Comparison of ENCODE assay signal across 9 cellular contexts in genomic region chr19:45078390-45079062, GRCh38. TPM values are rescaled to one million over a fixed set of nuclear protein-coding genes. Genes with fewer than 3 reads are reported as not detected.
DNase-seq lines count a peak whose midpoint lies in the region; ATAC-seq, FAIRE-seq and TF ChIP-seq lines count a peak whose summit lies in the region.
"Had no signal": no experiment of that assay in that cellular context is flagged by ENCODE, and none has a peak within 500 bp of the region (broad histone marks: within the 10 kb centered on the region; RNA-seq: fewer than 3 reads in every experiment).

No MANE protein-coding gene starts in this region.

- no peak; a peak in 1 of 4 replicates for TF ChIP-seq POLR2A in HepG2 (IDR thresholded peaks at IDR 0.05; ENCODE audit: insufficient read depth in 1 of 2, low read depth in 2 of 2, low read length in 2 of 2)

- peaks cover 36% of the 10 kb centered on the region for H3K79me2 ChIP-seq in HepG2 (ENCODE audit: insufficient read depth, low read length)

- TF ChIP-seq RAD21 in HepG2 (CRISPR knock-in tag; IDR thresholded peaks at IDR 0.05): no peak

- CTCF ChIA-PET in HepG2 (lab: Yijun Ruan, JAX; ENCODE audit: low intra/inter-chr PET ratio, low total read pairs): no interaction called here

- no peaks in the 10 kb centered on the region for H4K20me1 ChIP-seq in HepG2 (ENCODE audit: insufficient read depth, low read length)

- TF ChIP-seq CTCF in HepG2 (CRISPR knock-in tag; IDR thresholded peaks at IDR 0.05) (no peak), tibial artery (IDR thresholded peaks at IDR 0.05) (no peak), mucosa of descending colon (IDR thresholded peaks at IDR 0.05) (no peak)

- intact Hi-C loops in HepG2 (cut with micrococcal nuclease; ENCODE audit: unreplicated experiment): loop anchor here (5.0 kb wide), 1 partner anchor 49 kb away; no protein-coding TSS in a partner anchor
- intact Hi-C loops in tibial artery (cut with DNase I; ENCODE audit: low total_unique reads): no loop called here
- intact Hi-C loops in mucosa of descending colon (cut with DNase I, micrococcal nuclease): no loop called here

- in situ Hi-C loops in HepG2 (cut with HindIII; ENCODE audit: extremely low pct_ligation_motif_present, low pct_unique_long_range_greater_than_20kb): no loop called here

- TF ChIP-seq EP300 in HepG2 (IDR thresholded peaks at IDR 0.05; ENCODE audit: low read depth in 2 of 2, low read length in 2 of 2): no peak
- TF ChIP-seq EP300 in HepG2 (CRISPR knock-in tag; IDR thresholded peaks at IDR 0.05; ENCODE audit: borderline replicate concordance): no peak

- peak overlapping the region; percentile 48 for H3K27ac ChIP-seq in HepG2 (ENCODE audit: extremely low read length, insufficient read depth, low read length)
- peak overlapping the region; percentile 70 to 71 for H3K27ac ChIP-seq in tibial artery

- no peak for DNase-seq in activated CD4-positive, CD25-positive, alpha-beta regulatory T cell treated with anti-CD3 and anti-CD28 coated beads, Interleukin-2, amount 50 U/mL, for 72 hours
- no peak for DNase-seq in adipocyte (ENCODE audit: low read depth)
- DNase-seq in HepG2 (ENCODE audit: low spot score): no peak
- DNase-seq in tibial artery: no peak
- no peak for DNase-seq in mucosa of descending colon
- no peak for DNase-seq in ecto neural progenitor cell (ENCODE audit: low spot score)

- peak overlapping the region; percentile 92 for H3K4me2 ChIP-seq in HepG2 (ENCODE audit: low read depth, low read length)

- 63% methylated on average over 8 of the region's 10 CpGs for WGBS in HepG2 (ENCODE audit: low lambda C conversion rate)

- H2AFZ ChIP-seq in HepG2 (ENCODE audit: low read length): peak overlapping the region; percentile 62

- peak overlapping the region; percentile 96 for H3K4me3 ChIP-seq in adipocyte (ENCODE audit: low read length)
- peak overlapping the region; percentile 40 to 95 (median 93) for H3K4me3 ChIP-seq in HepG2 (replicated peaks in 1 of 3; ENCODE audit: insufficient read depth in 1 of 3, low read depth in 2 of 3, low read length in 3 of 3)
- peak overlapping the region; percentile 70 to 93 for H3K4me3 ChIP-seq in tibial artery
- no peak overlapping the region for H3K4me3 ChIP-seq in mucosa of descending colon

- ATAC-seq in activated CD4-positive, CD25-positive, alpha-beta regulatory T cell treated with anti-CD3 and anti-CD28 coated beads, Interleukin-2, amount 50 U/mL, for 24 hours: peak; percentile 0
- ATAC-seq in HepG2 (no peak), GM21717 (IDR thresholded peaks at IDR 0.05; ENCODE audit: unreplicated experiment) (no peak), mucosa of descending colon (no peak)

- BruUV-seq in HepG2 (replicated peaks; lab: Mats Ljungman, UMichigan): no TSS peak

- FAIRE-seq in HepG2 (lab: Jason Lieb, UNC): no peak

- no peaks in the 10 kb centered on the region for H3K27me3 ChIP-seq in adipocyte (replicated peaks; ENCODE audit: control insufficient read depth, insufficient read depth, low read length)
- H3K27me3 ChIP-seq in HepG2 (ENCODE audit: control insufficient read depth in 1 of 2, insufficient read depth in 2 of 2, low read length in 2 of 2): no peaks in the 10 kb centered on the region; a peak in 1 of 5 replicates
- H3K27me3 ChIP-seq in tibial artery: no peaks in the 10 kb centered on the region

- POLR2A ChIA-PET in HepG2 (lab: Yijun Ruan, JAX): interaction anchor here (0.9 to 3.1 kb wide), 7 partner anchors 14 to 99 kb away, joined by 3 to 13 read pairs (median 10); partner anchors contain the start of genes CLASRP, PPP1R37 and TRAPPC6A

- H3K9me3 ChIP-seq in adipocyte (ENCODE audit: control insufficient read depth, low read length) (no peaks in the 10 kb centered on the region), HepG2 (ENCODE audit: low read length) (no peaks in the 10 kb centered on the region), tibial artery (no peaks in the 10 kb centered on the region), mucosa of descending colon (no peaks in the 10 kb centered on the region)

- H3K9ac ChIP-seq in adipocyte (ENCODE audit: low read length) (peak overlapping the region; percentile 93), HepG2 (ENCODE audit: insufficient read depth, low read depth, low read length) (peak overlapping the region; percentile 92)

- H3K4me1 ChIP-seq in adipocyte (ENCODE audit: control insufficient read depth, insufficient read depth, low read length) (peaks cover 15% of the 10 kb centered on the region), HepG2 (ENCODE audit: insufficient read depth, low read length) (peaks cover 52% of the 10 kb centered on the region), tibial artery (peaks cover 0 to 54% (median 29%) of the 10 kb centered on the region in 4 donors), mucosa of descending colon (ENCODE audit: low read depth) (peaks cover 23% of the 10 kb centered on the region)

- H3K36me3 ChIP-seq in adipocyte (ENCODE audit: control insufficient read depth, insufficient read depth, low read length, severe bottlenecking): peaks cover 9% of the 10 kb centered on the region
- H3K36me3 ChIP-seq in HepG2 (replicated peaks in 1 of 2; ENCODE audit: control insufficient read depth in 1 of 2, insufficient read depth in 2 of 2, low read length in 2 of 2): peaks cover 5 to 9% of the 10 kb centered on the region in 2 experiments; a peak in 4 of 5 replicates
- peaks cover 0 to 15% (median 7%) of the 10 kb centered on the region in 3 donors for H3K36me3 ChIP-seq in tibial artery
- no peaks in the 10 kb centered on the region for H3K36me3 ChIP-seq in mucosa of descending colon (ENCODE audit: low read depth)

RNA-seq across cellular contexts. Expression of gene GEMIN7, which starts 0.5 kb away (rescaled TPM):
- total RNA-seq in HepG2 (2016; rRNA removed; fragmentation: Illumina TruSeq; extraction: Trizol): 30.6 and 42.0 TPM in 2 replicates
- total RNA-seq in HepG2 (2016; cell fraction: cytosol; rRNA removed; fragmentation: Illumina TruSeq; extraction: Trizol; ENCODE audit: low read depth): 15.7 and 22.3 TPM in 2 replicates
- 34.9 and 39.3 TPM in 2 replicates for total RNA-seq in HepG2 (2016; cell fraction: insoluble cytoplasmic fraction; rRNA removed; fragmentation: Illumina TruSeq; extraction: Trizol)
- total RNA-seq in HepG2 (2016; cell fraction: membrane; rRNA removed; fragmentation: Illumina TruSeq; extraction: Trizol): 28.5 and 42.7 TPM in 2 replicates
- total RNA-seq in HepG2 (2016; cell fraction: nucleus; rRNA removed; fragmentation: Illumina TruSeq; extraction: Trizol): 13.0 and 14.5 TPM in 2 replicates
- polyA plus RNA-seq in HepG2 (2011; rRNA removed): 22.2 and 24.1 TPM in 2 replicates
- 22.8 and 32.6 TPM in 2 replicates for polyA plus RNA-seq in HepG2 (2011; cell fraction: cytosol; rRNA removed)
- 31.3 and 38.6 TPM in 2 replicates for polyA plus RNA-seq in HepG2 (2011; cell fraction: nucleus; rRNA removed)
- 22.7 and 23.7 TPM in 2 replicates for polyA plus RNA-seq in HepG2 (2012)
- polyA plus RNA-seq in HepG2 (2016; cell fraction: cytosol; fragmentation: Illumina TruSeq; extraction: Trizol; ENCODE audit: low read depth): 28.4 and 37.8 TPM in 2 replicates
- polyA plus RNA-seq in HepG2 (2016; cell fraction: insoluble cytoplasmic fraction; fragmentation: Illumina TruSeq; extraction: Trizol; ENCODE audit: low read depth): 62.1 and 65.3 TPM in 2 replicates
- 40.2 and 48.8 TPM in 2 replicates for polyA plus RNA-seq in HepG2 (2016; cell fraction: membrane; fragmentation: Illumina TruSeq; extraction: Trizol; ENCODE audit: low read depth)
- polyA plus RNA-seq in HepG2 (2016; cell fraction: nucleus; fragmentation: Illumina TruSeq; extraction: Trizol; ENCODE audit: insufficient read depth, low read depth): 33.1 and 40.0 TPM in 2 replicates
- 20.1 and 20.5 TPM in 2 replicates for polyA minus RNA-seq in HepG2 (2011; rRNA and poly(A)+ RNA removed; ENCODE audit: low replicate concordance)
- 12.5 and 19.8 TPM in 2 replicates for polyA minus RNA-seq in HepG2 (2011; cell fraction: cytosol; rRNA and poly(A)+ RNA removed)
- 7.9 and 9.2 TPM in 2 replicates for polyA minus RNA-seq in HepG2 (2011; cell fraction: nucleus; rRNA and poly(A)+ RNA removed)
- total RNA-seq in mucosa of descending colon: 10 to 100 TPM; 14.4 to 22.6 (median 21.8) TPM

RNA-seq across cellular contexts. Expression of gene ZNF296, which starts 2.2 kb away (rescaled TPM):
- total RNA-seq in HepG2 (2016; rRNA removed; fragmentation: Illumina TruSeq; extraction: Trizol) (0.62 and 0.63 TPM in 2 replicates), mucosa of descending colon (1 to 10 TPM; 2.8 to 5.0 (median 4.9) TPM)
- 0.71 and 0.97 TPM in 2 replicates for total RNA-seq in HepG2 (2016; cell fraction: cytosol; rRNA removed; fragmentation: Illumina TruSeq; extraction: Trizol; ENCODE audit: low read depth)
- total RNA-seq in HepG2 (2016; cell fraction: insoluble cytoplasmic fraction; rRNA removed; fragmentation: Illumina TruSeq; extraction: Trizol): 0.43 and 0.91 TPM in 2 replicates
- 1.4 and 1.9 TPM in 2 replicates for total RNA-seq in HepG2 (2016; cell fraction: membrane; rRNA removed; fragmentation: Illumina TruSeq; extraction: Trizol)
- total RNA-seq in HepG2 (2016; cell fraction: nucleus; rRNA removed; fragmentation: Illumina TruSeq; extraction: Trizol): 0.62 and 0.72 TPM in 2 replicates
- 0.26 and 0.39 TPM in 2 replicates for polyA plus RNA-seq in HepG2 (2011; rRNA removed)
- polyA plus RNA-seq in HepG2 (2011; cell fraction: cytosol; rRNA removed): 0.15 and 0.32 TPM in 2 replicates
- polyA plus RNA-seq in HepG2 (2011; cell fraction: nucleus; rRNA removed): 1.2 and 1.3 TPM in 2 replicates
- polyA plus RNA-seq in HepG2 (2012): 1.2 and 1.5 TPM in 2 replicates
- 1.3 TPM in 2 replicates for polyA plus RNA-seq in HepG2 (2016; cell fraction: cytosol; fragmentation: Illumina TruSeq; extraction: Trizol; ENCODE audit: low read depth)
- polyA plus RNA-seq in HepG2 (2016; cell fraction: insoluble cytoplasmic fraction; fragmentation: Illumina TruSeq; extraction: Trizol; ENCODE audit: low read depth): 2.2 and 2.9 TPM in 2 replicates
- 1.2 and 1.5 TPM in 2 replicates for polyA plus RNA-seq in HepG2 (2016; cell fraction: membrane; fragmentation: Illumina TruSeq; extraction: Trizol; ENCODE audit: low read depth)
- polyA plus RNA-seq in HepG2 (2016; cell fraction: nucleus; fragmentation: Illumina TruSeq; extraction: Trizol; ENCODE audit: insufficient read depth, low read depth): 2.3 and 4.7 TPM in 2 replicates
- 0.47 and 0.64 TPM in 2 replicates for polyA minus RNA-seq in HepG2 (2011; rRNA and poly(A)+ RNA removed; ENCODE audit: low replicate concordance)
- 1.2 and 2.5 TPM in 2 replicates for polyA minus RNA-seq in HepG2 (2011; cell fraction: cytosol; rRNA and poly(A)+ RNA removed)
- 0.37 and 0.39 TPM in 2 replicates for polyA minus RNA-seq in HepG2 (2011; cell fraction: nucleus; rRNA and poly(A)+ RNA removed)
- total RNA-seq: M059J had no signal

RNA-seq across cellular contexts. Expression of gene PPP1R37, which starts 14.5 kb away (rescaled TPM):
- 9.2 and 14.3 TPM in 2 replicates for total RNA-seq in HepG2 (2016; rRNA removed; fragmentation: Illumina TruSeq; extraction: Trizol)
- 6.7 and 9.0 TPM in 2 replicates for total RNA-seq in HepG2 (2016; cell fraction: cytosol; rRNA removed; fragmentation: Illumina TruSeq; extraction: Trizol; ENCODE audit: low read depth)
- 7.3 and 15.4 TPM in 2 replicates for total RNA-seq in HepG2 (2016; cell fraction: insoluble cytoplasmic fraction; rRNA removed; fragmentation: Illumina TruSeq; extraction: Trizol)
- 14.2 and 14.9 TPM in 2 replicates for total RNA-seq in HepG2 (2016; cell fraction: membrane; rRNA removed; fragmentation: Illumina TruSeq; extraction: Trizol)
- 12.9 and 14.6 TPM in 2 replicates for total RNA-seq in HepG2 (2016; cell fraction: nucleus; rRNA removed; fragmentation: Illumina TruSeq; extraction: Trizol)
- 9.0 and 13.9 TPM in 2 replicates for polyA plus RNA-seq in HepG2 (2011; rRNA removed)
- 7.3 and 11.2 TPM in 2 replicates for polyA plus RNA-seq in HepG2 (2011; cell fraction: cytosol; rRNA removed)
- polyA plus RNA-seq in HepG2 (2011; cell fraction: nucleus; rRNA removed): 51.9 and 57.4 TPM in 2 replicates
- polyA plus RNA-seq in HepG2 (2012): 9.6 and 15.6 TPM in 2 replicates
- polyA plus RNA-seq in HepG2 (2016; cell fraction: cytosol; fragmentation: Illumina TruSeq; extraction: Trizol; ENCODE audit: low read depth): 3.7 and 4.8 TPM in 2 replicates
- polyA plus RNA-seq in HepG2 (2016; cell fraction: insoluble cytoplasmic fraction; fragmentation: Illumina TruSeq; extraction: Trizol; ENCODE audit: low read depth): 8.4 and 10.5 TPM in 2 replicates
- polyA plus RNA-seq in HepG2 (2016; cell fraction: membrane; fragmentation: Illumina TruSeq; extraction: Trizol; ENCODE audit: low read depth): 7.2 and 9.9 TPM in 2 replicates
- polyA plus RNA-seq in HepG2 (2016; cell fraction: nucleus; fragmentation: Illumina TruSeq; extraction: Trizol; ENCODE audit: insufficient read depth, low read depth): 30.3 and 31.0 TPM in 2 replicates
- 11.1 and 11.5 TPM in 2 replicates for polyA minus RNA-seq in HepG2 (2011; rRNA and poly(A)+ RNA removed; ENCODE audit: low replicate concordance)
- polyA minus RNA-seq in HepG2 (2011; cell fraction: cytosol; rRNA and poly(A)+ RNA removed): 4.2 and 5.6 TPM in 2 replicates
- 11.2 and 12.4 TPM in 2 replicates for polyA minus RNA-seq in HepG2 (2011; cell fraction: nucleus; rRNA and poly(A)+ RNA removed)
- total RNA-seq in mucosa of descending colon: 10 to 100 TPM; 27.2 to 33.6 (median 31.7) TPM

RNA-seq across cellular contexts. Expression of gene CLASRP, which starts 39.7 kb away (rescaled TPM):
- total RNA-seq in HepG2 (2016; rRNA removed; fragmentation: Illumina TruSeq; extraction: Trizol) (7.4 and 32.0 TPM in 2 replicates), mucosa of descending colon (100 to 1,000 TPM in 1 of 3 donors, 10 to 100 TPM in 2; 79.4 to 113 (median 93.2) TPM)
- 7.3 and 8.3 TPM in 2 replicates for total RNA-seq in HepG2 (2016; cell fraction: cytosol; rRNA removed; fragmentation: Illumina TruSeq; extraction: Trizol; ENCODE audit: low read depth)
- total RNA-seq in HepG2 (2016; cell fraction: insoluble cytoplasmic fraction; rRNA removed; fragmentation: Illumina TruSeq; extraction: Trizol): 6.5 and 35.8 TPM in 2 replicates
- total RNA-seq in HepG2 (2016; cell fraction: membrane; rRNA removed; fragmentation: Illumina TruSeq; extraction: Trizol): 6.0 and 7.3 TPM in 2 replicates
- total RNA-seq in HepG2 (2016; cell fraction: nucleus; rRNA removed; fragmentation: Illumina TruSeq; extraction: Trizol): 36.9 and 51.6 TPM in 2 replicates
- polyA plus RNA-seq in HepG2 (2011; rRNA removed): 51.1 and 51.4 TPM in 2 replicates
- 13.6 and 14.3 TPM in 2 replicates for polyA plus RNA-seq in HepG2 (2011; cell fraction: cytosol; rRNA removed)
- 292 and 390 TPM in 2 replicates for polyA plus RNA-seq in HepG2 (2011; cell fraction: nucleus; rRNA removed)
- polyA plus RNA-seq in HepG2 (2012): 58.9 and 85.4 TPM in 2 replicates
- polyA plus RNA-seq in HepG2 (2016; cell fraction: cytosol; fragmentation: Illumina TruSeq; extraction: Trizol; ENCODE audit: low read depth): 7.0 and 7.7 TPM in 2 replicates
- polyA plus RNA-seq in HepG2 (2016; cell fraction: insoluble cytoplasmic fraction; fragmentation: Illumina TruSeq; extraction: Trizol; ENCODE audit: low read depth): 18.3 and 19.4 TPM in 2 replicates
- polyA plus RNA-seq in HepG2 (2016; cell fraction: membrane; fragmentation: Illumina TruSeq; extraction: Trizol; ENCODE audit: low read depth): 9.9 and 14.8 TPM in 2 replicates
- polyA plus RNA-seq in HepG2 (2016; cell fraction: nucleus; fragmentation: Illumina TruSeq; extraction: Trizol; ENCODE audit: insufficient read depth, low read depth): 320 and 335 TPM in 2 replicates
- 16.6 and 30.8 TPM in 2 replicates for polyA minus RNA-seq in HepG2 (2011; rRNA and poly(A)+ RNA removed; ENCODE audit: low replicate concordance)
- 4.3 and 4.6 TPM in 2 replicates for polyA minus RNA-seq in HepG2 (2011; cell fraction: cytosol; rRNA and poly(A)+ RNA removed)
- 49.0 and 61.0 TPM in 2 replicates for polyA minus RNA-seq in HepG2 (2011; cell fraction: nucleus; rRNA and poly(A)+ RNA removed)

Comparison
In these comparisons a context has a peak if more than half of its experiments do, and no peak if none do; other contexts are left out.
1. ATAC-seq: peak in activated CD4-positive, CD25-positive, alpha-beta regulatory T cell treated with anti-CD3 and anti-CD28 coated beads, Interleukin-2, amount 50 U/mL, for 24 hours (2 of 2); none in HepG2 (single experiment), GM21717 (single experiment) and mucosa of descending colon (single experiment).